ENCODE assay signal across 33 cellular contexts in the genomic region with DNA sequence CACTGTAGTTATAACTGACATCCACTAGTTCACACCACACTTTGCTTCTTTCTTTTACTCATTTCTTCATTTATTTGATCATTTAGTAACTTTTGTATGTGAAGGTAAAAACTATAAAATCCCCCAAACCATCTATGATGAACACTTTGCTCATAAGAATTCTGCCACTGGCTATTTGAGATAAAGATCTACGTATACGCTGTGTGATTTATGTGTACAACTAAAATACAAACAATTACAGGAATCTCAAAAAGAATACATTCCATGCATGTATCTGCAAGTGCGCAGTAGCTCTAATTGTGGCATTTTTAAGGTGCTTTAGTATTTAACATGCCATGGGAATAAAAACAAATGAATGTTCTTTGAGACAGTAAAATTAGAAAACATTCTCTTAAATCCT.
"Had no signal": no experiment of that assay in that cellular context is flagged by ENCODE, and none has a peak within 500 bp of the region (broad histone marks: within the 10 kb centered on the region; RNA-seq: fewer than 3 reads in every experiment).

No MANE protein-coding gene starts in this region.

- H3K9me3 ChIP-seq: MG63, Peyer's patch had no signal

- H3K27ac Mint-ChIP-seq: activated B cell treated with CpG ODN at 0.5 μM for 24 hours; activated CD4-positive, alpha-beta memory T cell treated with anti-CD3 and anti-CD28 coated beads, Interleukin-2, amount 10 ng/mL, durations not matched to agents 7 days and 5 days; activated CD8-positive, alpha-beta memory T cell treated with anti-CD3 and anti-CD28 coated beads, Interleukin-2, amount 10 ng/mL, durations not matched to agents 7 days and 5 days; activated naive CD4-positive, alpha-beta T cell treated with anti-CD3 and anti-CD28 coated beads, Interleukin-2, amount 10 ng/mL, durations not matched to agents 7 days and 5 days; activated naive CD8-positive, alpha-beta T cell; activated naive CD8-positive, alpha-beta T cell treated with anti-CD3 and anti-CD28 coated beads, Interleukin-2, amount 50 U/mL, for 24 hours; brain had no signal

- H3K4me3 ChIP-seq: MG63, Peyer's patch had no signal

- H3K27ac ChIP-seq: Peyer's patch, VCaP had no signal

- ATAC-seq: activated CD8-positive, alpha-beta memory T cell treated with anti-CD3 and anti-CD28 coated beads, Interleukin-2, amount 10 ng/mL, durations not matched to agents 7 days and 5 days; activated naive CD8-positive, alpha-beta T cell treated with anti-CD3 and anti-CD28 coated beads, Interleukin-2, amount 50 U/mL, for 24 hours; Right ventricle myocardium inferior; SK-N-SH treated with all-trans-retinoic acid at 6 μM for 48 hours had no signal

- H3K36me3 ChIP-seq: MG63, Peyer's patch had no signal

- DNase-seq: activated B cell treated with CpG ODN at 0.5 μM for 24 hours; activated CD4-positive, alpha-beta memory T cell treated with anti-CD3 and anti-CD28 coated beads, Interleukin-2, amount 10 ng/mL, durations not matched to agents 7 days and 5 days; activated CD4-positive, alpha-beta T cell treated with anti-CD3 and anti-CD28 coated beads for 48 hours; activated CD4-positive, CD25-positive, alpha-beta regulatory T cell treated with anti-CD3 and anti-CD28 coated beads, Interleukin-2, amount 50 U/mL, for 72 hours; activated CD8-positive, alpha-beta memory T cell treated with anti-CD3 and anti-CD28 coated beads for 24 hours; activated CD8-positive, alpha-beta memory T cell treated with anti-CD3 and anti-CD28 coated beads, Interleukin-2, amount 10 ng/mL, durations not matched to agents 7 days and 5 days; activated CD8-positive, alpha-beta memory T cell treated with anti-CD3 and anti-CD28 coated beads, Interleukin-2, amount 50 U/mL, for 48 hours; activated effector memory CD4-positive, alpha-beta T cell treated with Interleukin-2 at 50 U/mL for 16 hours; activated naive CD4-positive, alpha-beta T cell treated with anti-CD3 and anti-CD28 coated beads, Interleukin-2, amount 10 ng/mL, durations not matched to agents 7 days and 5 days; activated naive CD8-positive, alpha-beta T cell treated with anti-CD3 and anti-CD28 coated beads, Interleukin-2, amount 50 U/mL, for 24 hours; activated T-cell treated with anti-CD3 and anti-CD28 coated beads, Interleukin-2, amount 50 U/mL, for 48 hours; anterior cingulate cortex; central memory CD4-positive, alpha-beta T cell; Karpas-422; KBM-7; MG63; NCI-H1048; NCI-H1436 treated with DMSO at 0.1 percent for 48 hours; NCI-H1694 treated with DMSO at 0.1 percent for 48 hours; NCI-H2029; NCI-H345; NCI-H524 treated with DMSO at 0.1 percent for 48 hours; Peyer's patch; RPMI8226; SIG-M5; T-helper 1 cell; T-helper 2 cell; T-helper 9 cell had no signal

- H3K27me3 Mint-ChIP-seq: activated B cell treated with CpG ODN at 0.5 μM for 24 hours; activated naive CD8-positive, alpha-beta T cell; activated naive CD8-positive, alpha-beta T cell treated with anti-CD3 and anti-CD28 coated beads, Interleukin-2, amount 50 U/mL, for 24 hours; brain had no signal

- H3K27me3 ChIP-seq: MG63, Peyer's patch had no signal

- H3K36me3 Mint-ChIP-seq: activated CD8-positive, alpha-beta memory T cell treated with anti-CD3 and anti-CD28 coated beads, Interleukin-2, amount 10 ng/mL, durations not matched to agents 7 days and 5 days; activated naive CD4-positive, alpha-beta T cell treated with anti-CD3 and anti-CD28 coated beads, Interleukin-2, amount 10 ng/mL, durations not matched to agents 7 days and 5 days; activated naive CD8-positive, alpha-beta T cell; brain had no signal

- H3K4me1 ChIP-seq: Peyer's patch had no signal

- H3K4me1 Mint-ChIP-seq: activated CD4-positive, alpha-beta memory T cell treated with anti-CD3 and anti-CD28 coated beads, Interleukin-2, amount 10 ng/mL, durations not matched to agents 7 days and 5 days; activated CD8-positive, alpha-beta memory T cell treated with anti-CD3 and anti-CD28 coated beads, Interleukin-2, amount 10 ng/mL, durations not matched to agents 7 days and 5 days; activated naive CD4-positive, alpha-beta T cell treated with anti-CD3 and anti-CD28 coated beads, Interleukin-2, amount 10 ng/mL, durations not matched to agents 7 days and 5 days had no signal

- H3K9me3 Mint-ChIP-seq: activated B cell treated with CpG ODN at 0.5 μM for 24 hours; activated CD4-positive, alpha-beta memory T cell treated with anti-CD3 and anti-CD28 coated beads, Interleukin-2, amount 10 ng/mL, durations not matched to agents 7 days and 5 days; activated naive CD4-positive, alpha-beta T cell treated with anti-CD3 and anti-CD28 coated beads, Interleukin-2, amount 10 ng/mL, durations not matched to agents 7 days and 5 days; activated naive CD8-positive, alpha-beta T cell treated with anti-CD3 and anti-CD28 coated beads, Interleukin-2, amount 50 U/mL, for 24 hours; brain had no signal

- H3K4me3 Mint-ChIP-seq: activated B cell treated with CpG ODN at 0.5 μM for 24 hours; activated CD4-positive, alpha-beta memory T cell treated with anti-CD3 and anti-CD28 coated beads, Interleukin-2, amount 10 ng/mL, durations not matched to agents 7 days and 5 days; activated CD8-positive, alpha-beta memory T cell treated with anti-CD3 and anti-CD28 coated beads, Interleukin-2, amount 10 ng/mL, durations not matched to agents 7 days and 5 days; activated naive CD4-positive, alpha-beta T cell treated with anti-CD3 and anti-CD28 coated beads, Interleukin-2, amount 10 ng/mL, durations not matched to agents 7 days and 5 days; activated naive CD8-positive, alpha-beta T cell; activated naive CD8-positive, alpha-beta T cell treated with anti-CD3 and anti-CD28 coated beads, Interleukin-2, amount 50 U/mL, for 24 hours; brain had no signal
